In the genomic region with DNA sequence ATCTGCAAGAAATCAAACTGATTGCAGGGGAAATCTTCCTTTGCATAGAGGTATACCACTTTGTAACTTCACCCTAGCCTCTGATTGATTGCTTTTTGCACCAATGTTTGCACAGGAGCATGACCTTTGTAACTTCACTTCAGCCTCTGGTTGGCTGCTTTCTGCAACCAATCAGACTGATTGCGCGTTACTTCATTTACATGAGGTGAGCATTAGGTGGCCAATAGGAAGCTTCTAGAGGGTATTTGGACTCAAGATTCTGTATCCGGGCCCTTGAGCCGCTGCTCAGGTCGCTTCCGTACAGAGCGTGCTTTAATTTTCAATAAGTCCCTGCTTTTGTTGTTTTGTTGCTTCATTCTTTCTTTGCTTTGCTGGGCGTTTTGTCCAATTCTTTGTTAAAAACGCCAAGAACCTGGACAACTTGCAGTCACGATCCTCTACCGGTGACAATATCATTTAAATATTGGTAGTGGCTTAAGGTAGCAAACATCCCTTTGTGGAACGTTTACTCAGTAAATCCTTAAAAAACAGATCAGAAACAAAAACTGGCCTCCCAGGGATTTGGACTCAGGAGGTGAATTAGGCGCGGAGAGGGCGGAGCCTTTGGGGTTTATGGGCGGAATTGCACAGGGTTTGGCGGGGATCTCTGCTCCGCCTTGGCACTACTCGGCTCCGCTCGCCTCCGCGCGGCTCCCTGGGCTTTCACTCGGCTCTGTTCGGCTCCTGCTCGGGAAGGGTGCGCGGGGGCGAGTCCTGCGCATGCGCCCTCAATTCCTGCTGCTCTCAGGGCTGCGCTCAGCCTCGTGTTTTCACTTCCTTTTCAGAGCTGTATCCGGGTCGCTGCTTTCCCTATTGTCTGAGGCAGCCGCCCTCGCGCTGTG, we compare ENCODE assay signal across 8 cellular contexts. TPM values are rescaled to one million over a fixed set of nuclear protein-coding genes. Genes with fewer than 3 reads are reported as not detected.
DNase-seq lines count a peak whose midpoint lies in the region; ATAC-seq and TF ChIP-seq lines count a peak whose summit lies in the region.

A gene with protein sequence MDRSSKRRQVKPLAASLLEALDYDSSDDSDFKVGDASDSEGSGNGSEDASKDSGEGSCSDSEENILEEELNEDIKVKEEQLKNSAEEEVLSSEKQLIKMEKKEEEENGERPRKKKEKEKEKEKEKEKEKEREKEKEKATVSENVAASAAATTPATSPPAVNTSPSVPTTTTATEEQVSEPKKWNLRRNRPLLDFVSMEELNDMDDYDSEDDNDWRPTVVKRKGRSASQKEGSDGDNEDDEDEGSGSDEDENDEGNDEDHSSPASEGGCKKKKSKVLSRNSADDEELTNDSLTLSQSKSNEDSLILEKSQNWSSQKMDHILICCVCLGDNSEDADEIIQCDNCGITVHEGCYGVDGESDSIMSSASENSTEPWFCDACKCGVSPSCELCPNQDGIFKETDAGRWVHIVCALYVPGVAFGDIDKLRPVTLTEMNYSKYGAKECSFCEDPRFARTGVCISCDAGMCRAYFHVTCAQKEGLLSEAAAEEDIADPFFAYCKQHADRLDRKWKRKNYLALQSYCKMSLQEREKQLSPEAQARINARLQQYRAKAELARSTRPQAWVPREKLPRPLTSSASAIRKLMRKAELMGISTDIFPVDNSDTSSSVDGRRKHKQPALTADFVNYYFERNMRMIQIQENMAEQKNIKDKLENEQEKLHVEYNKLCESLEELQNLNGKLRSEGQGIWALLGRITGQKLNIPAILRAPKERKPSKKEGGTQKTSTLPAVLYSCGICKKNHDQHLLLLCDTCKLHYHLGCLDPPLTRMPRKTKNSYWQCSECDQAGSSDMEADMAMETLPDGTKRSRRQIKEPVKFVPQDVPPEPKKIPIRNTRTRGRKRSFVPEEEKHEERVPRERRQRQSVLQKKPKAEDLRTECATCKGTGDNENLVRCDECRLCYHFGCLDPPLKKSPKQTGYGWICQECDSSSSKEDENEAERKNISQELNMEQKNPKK (plus strand): TSS at position 812 of the 881 bp plus-strand sequence. CDS start 452 bp downstream, outside the sequence.

- peak; percentile 100 for DNase-seq in DMS153 treated with DMSO at 0.1 percent for 48 hours (lab: John Stamatoyannopoulos, UW; ENCODE audit: unreplicated experiment)
- peak; percentile 99 for DNase-seq in KBM-7
- DNase-seq in activated T-cell treated with anti-CD3 and anti-CD28 coated beads, Interleukin-2, amount 50 U/mL, for 24 hours: peak; percentile 94
- DNase-seq in erythroblast (lab: John Stamatoyannopoulos, UW): peak; percentile 96 to 97
- DNase-seq in stimulated activated CD8-positive, alpha-beta memory T cell treated with anti-CD3 and anti-CD28 coated beads, Interleukin-4, amount 100 ng/mL, for 48 hours: peak; percentile 96

- H3K4me3 Mint-ChIP-seq in activated T-cell treated with anti-CD3 and anti-CD28 coated beads, Interleukin-2, amount 50 U/mL, for 24 hours: peak within 1 kb of the TSS; percentile 93

- no peaks in the 10 kb centered on the region for H3K36me3 ChIP-seq in mucosa of rectum (ENCODE audit: control insufficient read depth in 2 of 2, insufficient read depth in 2 of 2, low read length in 2 of 2)

- H3K27me3 ChIP-seq in mucosa of rectum (ENCODE audit: control insufficient read depth in 2 of 2, insufficient read depth in 2 of 2, low read length in 2 of 2): peaks cover 0 to 2% of the 10 kb centered on the region in 2 donors

- peaks cover 10% of the 10 kb centered on the region for H3K27me3 Mint-ChIP-seq in activated T-cell treated with anti-CD3 and anti-CD28 coated beads, Interleukin-2, amount 50 U/mL, for 24 hours

- H3K36me3 Mint-ChIP-seq in activated T-cell treated with anti-CD3 and anti-CD28 coated beads, Interleukin-2, amount 50 U/mL, for 24 hours (ENCODE audit: low read depth): peaks cover 41% of the 10 kb centered on the region

- H3K4me3 ChIP-seq in mucosa of rectum (ENCODE audit: low read length in 2 of 2): peak within 1 kb of the TSS; percentile 83 to 91

- H3K27ac Mint-ChIP-seq in activated T-cell treated with anti-CD3 and anti-CD28 coated beads, Interleukin-2, amount 50 U/mL, for 24 hours: peak within 1 kb of the TSS; percentile 97

- H3K9me3 ChIP-seq in mucosa of rectum (ENCODE audit: control insufficient read depth in 2 of 2, low read length in 2 of 2): no peaks in the 10 kb centered on the region

- peak; percentile 98 for ATAC-seq in GM21717 (IDR thresholded peaks at IDR 0.05; ENCODE audit: unreplicated experiment)

- in situ Hi-C loops in KBM-7 (cut with MboI; ENCODE audit: low pct_unique_long_range_greater_than_20kb, low sequenced_read_pairs): no loop called here

- H3K9ac ChIP-seq in mucosa of rectum (ENCODE audit: low read depth in 1 of 2, low read length in 2 of 2): peak within 1 kb of the TSS; percentile 69 to 92

- H3K9me3 Mint-ChIP-seq in activated T-cell treated with anti-CD3 and anti-CD28 coated beads, Interleukin-2, amount 50 U/mL, for 24 hours: peaks cover 2% of the 10 kb centered on the region

- peaks cover 43% of the 10 kb centered on the region for H3K4me1 Mint-ChIP-seq in activated T-cell treated with anti-CD3 and anti-CD28 coated beads, Interleukin-2, amount 50 U/mL, for 24 hours (ENCODE audit: low read depth)

- peak; percentile 76 for TF ChIP-seq POLR2A in erythroblast (IDR thresholded peaks at IDR 0.05; ENCODE audit: low read length)

- H3K27ac ChIP-seq in mucosa of rectum (ENCODE audit: low read depth in 2 of 2, low read length in 2 of 2): peak within 1 kb of the TSS; percentile 86

- peaks cover 7 to 9% of the 10 kb centered on the region in 2 donors for H3K4me1 ChIP-seq in mucosa of rectum (ENCODE audit: control insufficient read depth in 2 of 2, insufficient read depth in 2 of 2, low read length in 2 of 2)

TF ChIP-seq in PFSK-1, 5 proteins besides CTCF, POLR2A, EP300 and RAD21:
- TF ChIP-seq TAF1 (IDR thresholded peaks at IDR 0.05; ENCODE audit: borderline replicate concordance, insufficient read depth, low read length) (peak; percentile 91; the same call in 1 of the 2 replicates), SIN3A (IDR thresholded peaks at IDR 0.05; ENCODE audit: borderline replicate concordance, insufficient read depth, low read length) (no peak), POLR2AphosphoS5 (IDR thresholded peaks at IDR 0.05; ENCODE audit: low read depth, low read length) (peak; percentile 95), FOXP2 (optimal IDR thresholded peaks at IDR 0.05; ENCODE audit: borderline replicate concordance, extremely low read depth, extremely low read length, insufficient read depth) (peak; percentile 33)
- TF ChIP-seq, protein P1, sequence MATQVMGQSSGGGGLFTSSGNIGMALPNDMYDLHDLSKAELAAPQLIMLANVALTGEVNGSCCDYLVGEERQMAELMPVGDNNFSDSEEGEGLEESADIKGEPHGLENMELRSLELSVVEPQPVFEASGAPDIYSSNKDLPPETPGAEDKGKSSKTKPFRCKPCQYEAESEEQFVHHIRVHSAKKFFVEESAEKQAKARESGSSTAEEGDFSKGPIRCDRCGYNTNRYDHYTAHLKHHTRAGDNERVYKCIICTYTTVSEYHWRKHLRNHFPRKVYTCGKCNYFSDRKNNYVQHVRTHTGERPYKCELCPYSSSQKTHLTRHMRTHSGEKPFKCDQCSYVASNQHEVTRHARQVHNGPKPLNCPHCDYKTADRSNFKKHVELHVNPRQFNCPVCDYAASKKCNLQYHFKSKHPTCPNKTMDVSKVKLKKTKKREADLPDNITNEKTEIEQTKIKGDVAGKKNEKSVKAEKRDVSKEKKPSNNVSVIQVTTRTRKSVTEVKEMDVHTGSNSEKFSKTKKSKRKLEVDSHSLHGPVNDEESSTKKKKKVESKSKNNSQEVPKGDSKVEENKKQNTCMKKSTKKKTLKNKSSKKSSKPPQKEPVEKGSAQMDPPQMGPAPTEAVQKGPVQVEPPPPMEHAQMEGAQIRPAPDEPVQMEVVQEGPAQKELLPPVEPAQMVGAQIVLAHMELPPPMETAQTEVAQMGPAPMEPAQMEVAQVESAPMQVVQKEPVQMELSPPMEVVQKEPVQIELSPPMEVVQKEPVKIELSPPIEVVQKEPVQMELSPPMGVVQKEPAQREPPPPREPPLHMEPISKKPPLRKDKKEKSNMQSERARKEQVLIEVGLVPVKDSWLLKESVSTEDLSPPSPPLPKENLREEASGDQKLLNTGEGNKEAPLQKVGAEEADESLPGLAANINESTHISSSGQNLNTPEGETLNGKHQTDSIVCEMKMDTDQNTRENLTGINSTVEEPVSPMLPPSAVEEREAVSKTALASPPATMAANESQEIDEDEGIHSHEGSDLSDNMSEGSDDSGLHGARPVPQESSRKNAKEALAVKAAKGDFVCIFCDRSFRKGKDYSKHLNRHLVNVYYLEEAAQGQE (IDR thresholded peaks at IDR 0.05; ENCODE audit: insufficient read depth in 1 of 2, low read depth in 2 of 2, low read length in 2 of 2): no peak; a peak in 1 of 4 replicates

RNA-seq across cellular contexts. Expression of the gene that starts here (rescaled TPM):
- 13.3 TPM for polyA plus RNA-seq in PFSK-1 (2012; ENCODE audit: insufficient read length, low read depth)

Comparison
In these comparisons a context has a peak if more than half of its experiments do, and no peak if none do; other contexts are left out.
1. Peak in every context shown above with its lines: DNase-seq, ATAC-seq, H3K4me3 ChIP-seq and H3K27ac ChIP-seq.